In the genomic region with DNA sequence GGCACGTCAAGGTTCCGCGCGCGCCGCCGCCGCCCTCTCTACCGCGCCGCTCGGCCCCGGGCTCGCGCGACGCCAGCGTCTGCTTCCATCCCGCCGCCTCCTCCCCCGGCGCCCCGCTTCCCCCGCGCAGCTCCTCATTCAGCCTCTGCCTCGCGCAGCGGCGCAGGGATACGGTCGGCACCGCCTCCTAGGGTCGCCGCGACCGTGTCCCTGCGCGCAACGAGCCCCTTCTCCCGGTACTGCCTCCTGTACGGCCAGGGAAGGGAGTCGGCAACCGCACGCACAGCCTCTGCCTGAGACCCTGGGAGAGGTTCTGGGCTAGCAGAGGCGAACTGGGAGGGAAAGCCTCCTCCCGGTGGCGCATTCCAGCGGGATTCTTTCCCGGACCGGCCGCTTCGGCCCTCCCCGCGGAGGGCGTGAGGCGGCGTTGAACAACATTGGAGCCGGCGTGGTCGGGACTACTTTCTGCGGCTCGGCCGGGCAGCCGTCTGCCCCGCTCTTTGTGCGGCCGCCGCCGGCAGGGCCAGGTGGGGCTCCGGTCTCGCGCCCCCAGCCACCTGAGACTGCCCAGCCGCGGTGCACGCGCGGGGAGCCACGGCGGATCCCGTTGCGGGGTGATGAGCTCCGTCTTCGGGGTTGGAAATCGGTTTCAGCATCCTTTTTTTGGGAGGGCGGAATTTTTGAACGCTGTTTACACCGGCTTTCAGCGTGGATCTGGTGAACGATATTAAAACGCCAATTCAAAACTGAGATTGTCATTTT, we compare ENCODE assay signal across 8 cellular contexts. TPM values are rescaled to one million over a fixed set of nuclear protein-coding genes. Genes with fewer than 3 reads are reported as not detected.
DNase-seq lines count a peak whose midpoint lies in the region; ATAC-seq and TF ChIP-seq lines count a peak whose summit lies in the region.

A gene (minus strand): TSS at position 172 of the 762 bp plus-strand sequence. CDS start 309 bp downstream, outside the sequence.

- H3K4me1 Mint-ChIP-seq in activated CD4-positive, alpha-beta T cell treated with anti-CD3 and anti-CD28 coated beads for 36 hours: peaks cover 24% of the 10 kb centered on the region

- TF ChIP-seq CTCF in choroid plexus epithelial cell (conservative IDR thresholded peaks at IDR 0.05; ENCODE audit: low read depth, low read length): peak; percentile 1

- POLR2A ChIA-PET in activated CD4-positive, alpha-beta T cell treated with anti-CD3 and anti-CD28 coated beads for 36 hours (lab: Charles Lee): interaction anchor here (0.6 to 1.1 kb wide), 10 partner anchors 16 to 1781 kb away, joined by 3 to 6 read pairs (median 3); no protein-coding TSS in a partner anchor

- H3K9me3 Mint-ChIP-seq in activated CD4-positive, alpha-beta T cell treated with anti-CD3 and anti-CD28 coated beads for 36 hours (ENCODE audit: low read depth): no peaks in the 10 kb centered on the region

- H3K27me3 Mint-ChIP-seq in activated CD4-positive, alpha-beta T cell treated with anti-CD3 and anti-CD28 coated beads for 36 hours: peaks cover 7% of the 10 kb centered on the region

- peak within 1 kb of the TSS; percentile 79 for H3K27ac Mint-ChIP-seq in activated CD4-positive, alpha-beta T cell treated with anti-CD3 and anti-CD28 coated beads for 36 hours

- in situ Hi-C loops in ACHN (cut with HindIII; ENCODE audit: low pct_ligation_motif_present, low pct_unique_long_range_greater_than_20kb, low sequenced_read_pairs): no loop called here

- H3K4me3 Mint-ChIP-seq in activated CD4-positive, alpha-beta T cell treated with anti-CD3 and anti-CD28 coated beads for 36 hours: peak within 1 kb of the TSS; percentile 82

- CTCF ChIA-PET in activated CD4-positive, alpha-beta T cell treated with anti-CD3 and anti-CD28 coated beads for 36 hours (lab: Charles Lee): interaction anchor here (0.9 to 2.9 kb wide), 4 partner anchors 15 to 63 kb away, joined by 3 to 10 read pairs (median 4); no protein-coding TSS in a partner anchor

- no peaks in the 10 kb centered on the region for H3K36me3 Mint-ChIP-seq in activated CD4-positive, alpha-beta T cell treated with anti-CD3 and anti-CD28 coated beads for 36 hours (ENCODE audit: low read depth)

- ATAC-seq in GM19023 (IDR thresholded peaks at IDR 0.05; ENCODE audit: unreplicated experiment): peak; percentile 88
- ATAC-seq in HG03196 (IDR thresholded peaks at IDR 0.05; ENCODE audit: unreplicated experiment): peak; percentile 66
- peak; percentile 95 for ATAC-seq in activated CD4-positive, alpha-beta T cell treated with anti-CD3 and anti-CD28 coated beads for 36 hours

- peak within 1 kb of the TSS; percentile 96 for H3K4me3 ChIP-seq in choroid plexus epithelial cell (ENCODE audit: low read depth, low read length)

- DNase-seq in ACHN (peak; percentile 97), NCI-H226 (peak; percentile 87), choroid plexus epithelial cell (ENCODE audit: low read depth) (peak; percentile 96), kidney glomerular epithelial cell (lab: John Stamatoyannopoulos, UW) (peak; percentile 94)
- DNase-seq in activated CD4-positive, alpha-beta T cell treated with anti-CD3 and anti-CD28 coated beads for 36 hours: peak; percentile 90
- peak; percentile 89 for DNase-seq in stimulated activated CD4-positive, alpha-beta T cell treated with anti-CD3 and anti-CD28 coated beads, Interleukin-15, amount 100 ng/mL, for 24 hours

- intact Hi-C loops in activated CD4-positive, alpha-beta T cell treated with anti-CD3 and anti-CD28 coated beads for 36 hours (cut with DNase I, micrococcal nuclease): loop anchor here in 1 of 2 experiments (2.0 to 5.0 kb wide), 2 partner anchors 430 to 715 kb away; a partner anchor contains a TSS

RNA-seq across cellular contexts. Expression of the gene that starts here (rescaled TPM):
- 1 to 10 TPM; 6.8 to 8.2 TPM for total RNA-seq in activated CD4-positive, alpha-beta T cell treated with anti-CD3 and anti-CD28 coated beads for 36 hours

Comparison
In these comparisons a context has a peak if more than half of its experiments do, and no peak if none do; other contexts are left out.
1. Peak in every context shown above with its lines: DNase-seq, ATAC-seq and H3K4me3 ChIP-seq.